ENCODE assay signal across 12 cellular contexts in the genomic region with DNA sequence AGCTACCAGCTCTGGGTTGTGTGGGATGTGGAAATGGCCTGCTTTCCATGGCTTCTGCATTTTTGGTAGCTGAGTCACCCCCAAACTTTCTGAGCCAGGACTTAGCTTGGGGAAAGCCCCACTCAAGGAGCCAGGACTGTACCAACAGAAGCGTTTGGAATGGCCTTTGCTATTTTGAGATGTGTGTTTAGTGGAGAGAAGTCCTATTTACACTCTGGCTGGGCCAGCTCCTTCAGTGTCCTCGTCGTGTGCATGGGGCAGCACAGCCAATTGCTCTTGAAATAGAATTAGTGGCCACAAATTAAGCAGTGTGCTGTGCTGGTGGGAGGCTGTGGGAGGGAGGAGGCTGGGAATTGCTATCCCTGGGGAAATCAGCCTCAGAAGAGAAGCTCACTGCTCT. TPM values are rescaled to one million over a fixed set of nuclear protein-coding genes. Genes with fewer than 3 reads are reported as not detected.
A peak's percentile ranks its signal among the peaks of the same experiment; 100 is the strongest.
DNase-seq lines count a peak whose midpoint lies in the region; ATAC-seq, FAIRE-seq and TF ChIP-seq lines count a peak whose summit lies in the region.
"Had no signal": no experiment of that assay in that cellular context is flagged by ENCODE, and none has a peak within 500 bp of the region (broad histone marks: within the 10 kb centered on the region; RNA-seq: fewer than 3 reads in every experiment).

No MANE protein-coding gene starts in this region.

- no peaks in the 10 kb centered on the region for H3K79me1 ChIP-seq in H9 (ENCODE audit: insufficient read depth, low read depth, low read length, poor library complexity, severe bottlenecking)

- H2BK120ac ChIP-seq in H9 (ENCODE audit: low read depth, low read length, poor library complexity, severe bottlenecking), result no peak overlapping the region

- no CpG with 5 or more reads among the region's 3 CpGs for whole genome bisulfite sequencing in H9 (ENCODE audit: extremely low coverage, insufficient read length, low lambda C conversion rate)

- H3K4me1 ChIP-seq in H9 (ENCODE audit: insufficient read depth, low read length), result peaks cover 4% of the 10 kb centered on the region; the same call in 1 of the 2 replicates
- H3K4me1 ChIP-seq in right atrium auricular region, result peaks cover 0 to 45% of the 10 kb centered on the region in 2 donors
- peaks cover 42 to 57% (median 46%) of the 10 kb centered on the region in 3 donors for H3K4me1 ChIP-seq in skeletal muscle tissue (ENCODE audit: control insufficient read depth in 3 of 3, insufficient read depth in 3 of 3, low read length in 3 of 3)
- peaks cover 10% of the 10 kb centered on the region; the same call in 1 of the 2 replicates for H3K4me1 ChIP-seq in GM23338 (ENCODE audit: insufficient read depth)

- no peak overlapping the region for H2BK5ac ChIP-seq in H9 (ENCODE audit: insufficient read length, low read length)

- H4K8ac ChIP-seq in H9 (replicated peaks; ENCODE audit: insufficient read length, low read depth, low read length), result no peak overlapping the region

- no peak overlapping the region for H3K18ac ChIP-seq in H9 (ENCODE audit: insufficient read length, low read depth, low read length)

- in situ Hi-C loops in astrocyte of the cerebellum (cut with HindIII; ENCODE audit: low sequenced_read_pairs), result loop anchor here (25.0 kb wide), 2 partner anchors 89 to 189 kb away; no protein-coding TSS in a partner anchor

- peaks cover 5 to 11% of the 10 kb centered on the region in 2 experiments for H3K4me1 Mint-ChIP-seq in H9
- H3K4me1 Mint-ChIP-seq in GM23338, result peaks cover 10% of the 10 kb centered on the region

- no peak overlapping the region for H2AK5ac ChIP-seq in H9 (ENCODE audit: insufficient read length, low read length)

- peaks cover 6 to 52% (median 14%) of the 10 kb centered on the region in 3 experiments; a peak in 6 of 7 replicates for H3K36me3 Mint-ChIP-seq in H9 (ENCODE audit: insufficient read depth in 1 of 3, low read depth in 3 of 3)
- H3K36me3 Mint-ChIP-seq in GM23338 (ENCODE audit: low read depth), result no peaks in the 10 kb centered on the region; the same call in 1 of the 3 replicates

- no peak overlapping the region for H3T11ph ChIP-seq in H9 (ENCODE audit: low read length)

- no peaks in the 10 kb centered on the region for H3K23me2 ChIP-seq in H9 (ENCODE audit: insufficient read length, low read depth, low read length, poor library complexity, severe bottlenecking)

- H3F3A ChIP-seq in GM23338 (replicated peaks; ENCODE audit: low read depth), result no peaks in the 10 kb centered on the region

- no peak for FAIRE-seq in GM12892 (lab: Jason Lieb, UNC)

- H2AFZ ChIP-seq in H9 (ENCODE audit: low read length) (no peak overlapping the region), GM23338 (no peak overlapping the region)

- no peaks in the 10 kb centered on the region for H4K20me1 ChIP-seq in H9 (ENCODE audit: control insufficient read depth, insufficient read depth, insufficient read length)
- H4K20me1 ChIP-seq in GM23338 (replicated peaks; ENCODE audit: insufficient read depth), result no peaks in the 10 kb centered on the region

- H3K27ac Mint-ChIP-seq in H9 (peak overlapping the region in 2 of 3 experiments; percentile 8 to 28; a peak in 2 of 7 replicates), GM23338 (no peak overlapping the region)

- H3K36me3 ChIP-seq in right atrium auricular region (peaks cover 3% of the 10 kb centered on the region), skeletal muscle tissue (ENCODE audit: control insufficient read depth in 3 of 3, insufficient read depth in 3 of 3, low read length in 3 of 3) (peaks cover 4 to 16% (median 11%) of the 10 kb centered on the region in 3 donors), GM23338 (ENCODE audit: insufficient read depth) (0 out of 2 replicates have a peak, but pooled peaks cover 4% of the 10 kb centered on the region)
- H3K36me3 ChIP-seq: WERI-Rb-1 had no signal

- H3K4me3 ChIP-seq in astrocyte of the cerebellum (ENCODE audit: low read depth, low read length), result no peak overlapping the region
- H3K4me3 ChIP-seq in right atrium auricular region, result no peak overlapping the region
- no peak overlapping the region for H3K4me3 ChIP-seq in skeletal muscle tissue (ENCODE audit: low read length in 3 of 3)
- no peak overlapping the region for H3K4me3 ChIP-seq in GM23338
- H3K4me3 ChIP-seq: skin epidermis had no signal

- TF ChIP-seq CTCF in H9 (conservative IDR thresholded peaks at IDR 0.05), result no peak
- TF ChIP-seq CTCF in astrocyte of the cerebellum (IDR thresholded peaks at IDR 0.05; ENCODE audit: low read depth, low read length, missing control alignments), result no peak
- TF ChIP-seq CTCF in right atrium auricular region (IDR thresholded peaks at IDR 0.05), result no peak
- no peak for TF ChIP-seq CTCF in GM23338 (conservative IDR thresholded peaks at IDR 0.05; ENCODE audit: low read depth in 2 of 2)
- TF ChIP-seq CTCF in GM20000 (IDR thresholded peaks at IDR 0.05; ENCODE audit: extremely low read depth, missing control alignments), result no peak

- no peak overlapping the region for H3K4ac ChIP-seq in H9 (ENCODE audit: low read depth, low read length)

- DNase-seq in H9, result no peak
- DNase-seq in astrocyte of the cerebellum (ENCODE audit: low read depth), result peak; percentile 90
- DNase-seq in right atrium auricular region (ENCODE audit: low spot score), result peak; percentile 68
- no peak for DNase-seq in activated CD4-positive, alpha-beta T cell treated with anti-CD3 and anti-CD28 coated beads, Interleukin-2, amount 50 U/mL, for 4 hours
- no peak for DNase-seq in GM12892 (ENCODE audit: insufficient read length)
- no peak for DNase-seq in GM23338 (ENCODE audit: low spot score)
- no peak for DNase-seq in GM20000 (ENCODE audit: low spot score)
- DNase-seq: NCI-H510A treated with DMSO at 0.1 percent for 48 hours, WERI-Rb-1 had no signal

- H3K14ac ChIP-seq in H9 (ENCODE audit: insufficient read depth, low read length), result no peak overlapping the region

- H3K27me3 ChIP-seq in H9 (ENCODE audit: insufficient read depth, low read length), result no peaks in the 10 kb centered on the region
- no peaks in the 10 kb centered on the region for H3K27me3 ChIP-seq in right atrium auricular region
- H3K27me3 ChIP-seq in skeletal muscle tissue (ENCODE audit: control insufficient read depth in 3 of 3, insufficient read depth in 3 of 3, low read length in 3 of 3), result no peaks in the 10 kb centered on the region
- H3K27me3 ChIP-seq in GM23338 (ENCODE audit: insufficient read depth), result no peaks in the 10 kb centered on the region

- no peak overlapping the region for H3K4me3 Mint-ChIP-seq in H9
- no peak overlapping the region for H3K4me3 Mint-ChIP-seq in GM23338

- H2BK15ac ChIP-seq in H9 (ENCODE audit: low read depth, low read length), result no peak overlapping the region

- no peak overlapping the region for H2BK12ac ChIP-seq in H9 (ENCODE audit: insufficient read length, low read depth, low read length)

- H2BK20ac ChIP-seq in H9 (ENCODE audit: low read depth, low read length, poor library complexity, severe bottlenecking), result no peak overlapping the region

- H3K27ac ChIP-seq in H9 (ENCODE audit: insufficient read length, low read depth, low read length) (no peak overlapping the region), right atrium auricular region (peak overlapping the region; percentile 27 to 44), skeletal muscle tissue (ENCODE audit: low read depth, low read length) (peak overlapping the region; percentile 93), GM23338 (ENCODE audit: low read depth) (no peak overlapping the region; the same call in 1 of the 2 replicates)
- H3K27ac ChIP-seq: HL-60, WERI-Rb-1 had no signal

- no peak overlapping the region for H3K56ac ChIP-seq in H9 (ENCODE audit: insufficient read length, low read depth, low read length)

- no peak overlapping the region for H4K91ac ChIP-seq in H9 (ENCODE audit: insufficient read length, low read depth, low read length)

- H4K5ac ChIP-seq in H9 (ENCODE audit: insufficient read length, low read depth, low read length), result no peak overlapping the region

- H3K23ac ChIP-seq in H9 (ENCODE audit: insufficient read length, low read depth, low read length), result no peak overlapping the region

- H3K9me3 ChIP-seq in H9 (ENCODE audit: control insufficient read depth, low read depth, low read length) (no peaks in the 10 kb centered on the region), right atrium auricular region (no peaks in the 10 kb centered on the region), skeletal muscle tissue (ENCODE audit: control insufficient read depth in 3 of 3, low read length in 3 of 3) (no peaks in the 10 kb centered on the region)

- H3K9me3 Mint-ChIP-seq in H9 (no peaks in the 10 kb centered on the region), GM23338 (no peaks in the 10 kb centered on the region)

- no peak overlapping the region for H3K4me2 ChIP-seq in H9 (ENCODE audit: insufficient read depth, insufficient read length, low read length)
- H3K4me2 ChIP-seq in GM23338, result no peak overlapping the region

- H3K79me2 ChIP-seq in H9 (ENCODE audit: insufficient read depth, low read length) (no peaks in the 10 kb centered on the region), GM23338 (replicated peaks; ENCODE audit: insufficient read depth) (no peaks in the 10 kb centered on the region)

- H3K9me2 ChIP-seq in GM23338 (ENCODE audit: insufficient read depth), result peaks cover 3% of the 10 kb centered on the region; the same call in 1 of the 2 replicates

- no peak for TF ChIP-seq POLR2A in GM12892 (IDR thresholded peaks at IDR 0.05; ENCODE audit: low read depth, low read length)

- H3K27me3 Mint-ChIP-seq in H9 (ENCODE audit: low read depth) (no peaks in the 10 kb centered on the region), GM23338 (ENCODE audit: insufficient read depth, low read depth, poor library complexity) (peaks cover 7% of the 10 kb centered on the region)

- no peak for ATAC-seq in GM23338

- no peak overlapping the region for H3K9ac ChIP-seq in H9 (ENCODE audit: extremely low read depth, insufficient read length, low read length)
- peak overlapping the region in 2 of 3 donors; percentile 1 to 24 for H3K9ac ChIP-seq in skeletal muscle tissue (ENCODE audit: low read depth in 1 of 3, low read length in 3 of 3)

TF ChIP-seq in GM23338, 12 proteins besides CTCF, POLR2A, EP300 and RAD21 (continues in another document):
- TF ChIP-seq POLR2AphosphoS5 (IDR thresholded peaks at IDR 0.05; ENCODE audit: low read depth) (no peak), JUNB (IDR thresholded peaks at IDR 0.05; ENCODE audit: unreplicated experiment) (no peak), ZNF114 (CRISPR knock-in tag; IDR thresholded peaks at IDR 0.05) (no peak), STAT1 (IDR thresholded peaks at IDR 0.05; ENCODE audit: unreplicated experiment) (no peak), EZH2phosphoT487 (IDR thresholded peaks at IDR 0.05; ENCODE audit: unreplicated experiment) (no peak)

RNA-seq across cellular contexts. Expression of a gene that starts 51.6 kb away (rescaled TPM):
- total RNA-seq in H9 (2021) (21.3 and 21.8 TPM in 2 replicates), right atrium auricular region (10 to 100 TPM; 12.1 to 16.2 TPM), skeletal muscle tissue (15.1 TPM)
- polyA plus RNA-seq in GM12892 (2012; ENCODE audit: missing spikeins), result not detected
- total RNA-seq in GM23338 (2014; rRNA removed; shearing (Covaris generic)), result 10.0 and 11.6 TPM in 2 replicates
- 5.7 and 5.8 TPM in 2 replicates for polyA plus RNA-seq in GM23338 (2016; fragmentation: Nextera tagmentation; extraction: Ambion mirVana)

Comparison
In these comparisons a context has a peak if more than half of its experiments do, and no peak if none do; other contexts are left out.
1. DNase-seq: peak in astrocyte of the cerebellum (single experiment) and right atrium auricular region (single experiment); none in H9 (single experiment), activated CD4-positive, alpha-beta T cell treated with anti-CD3 and anti-CD28 coated beads, Interleukin-2, amount 50 U/mL, for 4 hours (0 of 2), GM12892 (single experiment), GM23338 (single experiment) and GM20000 (single experiment).
2. H3K27ac ChIP-seq: peak in right atrium auricular region (2 of 2) and skeletal muscle tissue (single experiment); none in H9 (single experiment) and GM23338 (single experiment).